In genomic region chr17:38705803-38706624, GRCh38 we compare ENCODE assay signal across 1 cellular context.
TF ChIP-seq lines count a peak whose summit lies in the region.

No MANE protein-coding gene starts in this region.

TF ChIP-seq in K562, 482 proteins besides CTCF, POLR2A, EP300 and RAD21 (continues in another document):
- TF ChIP-seq STAG1 (CRISPR knock-in tag; IDR thresholded peaks at IDR 0.05; ENCODE audit: borderline replicate concordance) (no peak), FOXO4 (CRISPR knock-in tag; IDR thresholded peaks at IDR 0.05) (no peak), ETV1 (tag; conservative IDR thresholded peaks at IDR 0.05; ENCODE audit: low read depth) (0 out of 2 replicates have a peak, but pooled peaks have one; percentile 25), ZNF274 (IDR thresholded peaks at IDR 0.05; ENCODE audit: borderline replicate concordance, low read depth, low read length) (no peak), ZNF764 (CRISPR knock-in tag; IDR thresholded peaks at IDR 0.05; ENCODE audit: low read depth) (no peak), FOXM1 (IDR thresholded peaks at IDR 0.05; ENCODE audit: low read depth) (no peak), FOXM1 (CRISPR knock-in tag; IDR thresholded peaks at IDR 0.05; ENCODE audit: low read depth) (no peak), ZFP36 (IDR thresholded peaks at IDR 0.05; ENCODE audit: low read depth, low read length, partially characterized antibody) (no peak), MNT (conservative IDR thresholded peaks at IDR 0.05) (peak in 1 of 2 experiments; percentile 42; a peak in 3 of 4 replicates), ZBTB7A (IDR thresholded peaks at IDR 0.05; ENCODE audit: borderline replicate concordance, control insufficient read depth, low read depth, low read length) (peak; percentile 82; the same call in 1 of the 2 replicates), MTA1 (IDR thresholded peaks at IDR 0.05; ENCODE audit: borderline replicate concordance) (no peak), LARP7 (IDR thresholded peaks at IDR 0.05) (no peak), NR4A1 (CRISPR knock-in tag; IDR thresholded peaks at IDR 0.05) (no peak), NR4A1 (tag; IDR thresholded peaks at IDR 0.05) (no peak), PRDM10 (IDR thresholded peaks at IDR 0.05; ENCODE audit: partially characterized antibody) (peak; percentile 86), BACH1 (tag; IDR thresholded peaks at IDR 0.05) (no peak), TFAM (CRISPR knock-in tag; conservative IDR thresholded peaks at IDR 0.05) (no peak), ELF1 (tag; IDR thresholded peaks at IDR 0.05) (0 out of 2 replicates have a peak, but pooled peaks have one; percentile 27), MTA3 (IDR thresholded peaks at IDR 0.05; ENCODE audit: borderline replicate concordance) (0 out of 2 replicates have a peak, but pooled peaks have one; percentile 18), CXXC5 (CRISPR knock-in tag; IDR thresholded peaks at IDR 0.05) (no peak), TCFL5 (CRISPR knock-in tag; conservative IDR thresholded peaks at IDR 0.05) (no peak), IFI16 (CRISPR knock-in tag; IDR thresholded peaks at IDR 0.05) (no peak), CREM (IDR thresholded peaks at IDR 0.05; ENCODE audit: low read depth) (0 out of 2 replicates have a peak, but pooled peaks have one; percentile 7), ZFP91 (CRISPR knock-in tag; IDR thresholded peaks at IDR 0.05) (peak; percentile 79), HMBOX1 (IDR thresholded peaks at IDR 0.05) (no peak), FOXK2 (conservative IDR thresholded peaks at IDR 0.05 in 1 of 2, IDR thresholded peaks at IDR 0.05 in 1 of 2; ENCODE audit: low read depth in 2 of 2) (peak in 1 of 2 experiments; percentile 52; a peak in 1 of 4 replicates), ZBTB11 (CRISPR knock-in tag; IDR thresholded peaks at IDR 0.05) (no peak), CBX2 (IDR thresholded peaks at IDR 0.05; ENCODE audit: insufficient read depth, low read length, poor library complexity, severe bottlenecking) (no peak), PREB (CRISPR knock-in tag; IDR thresholded peaks at IDR 0.05) (no peak), ZNF696 (CRISPR knock-in tag; conservative IDR thresholded peaks at IDR 0.05) (no peak), RBFOX2 (IDR thresholded peaks at IDR 0.05; ENCODE audit: low read depth, low read length) (peak; percentile 66), CBX1 (IDR thresholded peaks at IDR 0.05; ENCODE audit: low read depth) (no peak), L3MBTL2 (IDR thresholded peaks at IDR 0.05) (0 out of 2 replicates have a peak, but pooled peaks have one; percentile 19), MAFK (IDR thresholded peaks at IDR 0.05; ENCODE audit: low read length) (no peak), ZNF24 (IDR thresholded peaks at IDR 0.05) (no peak), POLR2AphosphoS5 (IDR thresholded peaks at IDR 0.05; ENCODE audit: control insufficient read depth, insufficient read depth, low read depth, low read length) (no peak), THAP12 (CRISPR knock-in tag; IDR thresholded peaks at IDR 0.05) (0 out of 2 replicates have a peak, but pooled peaks have one; percentile 25), FOXJ3 (CRISPR knock-in tag; IDR thresholded peaks at IDR 0.05) (no peak), TRIM25 (IDR thresholded peaks at IDR 0.05; ENCODE audit: borderline replicate concordance) (no peak)
